8 cellular contexts compared by ENCODE assay signal in the genomic region with DNA sequence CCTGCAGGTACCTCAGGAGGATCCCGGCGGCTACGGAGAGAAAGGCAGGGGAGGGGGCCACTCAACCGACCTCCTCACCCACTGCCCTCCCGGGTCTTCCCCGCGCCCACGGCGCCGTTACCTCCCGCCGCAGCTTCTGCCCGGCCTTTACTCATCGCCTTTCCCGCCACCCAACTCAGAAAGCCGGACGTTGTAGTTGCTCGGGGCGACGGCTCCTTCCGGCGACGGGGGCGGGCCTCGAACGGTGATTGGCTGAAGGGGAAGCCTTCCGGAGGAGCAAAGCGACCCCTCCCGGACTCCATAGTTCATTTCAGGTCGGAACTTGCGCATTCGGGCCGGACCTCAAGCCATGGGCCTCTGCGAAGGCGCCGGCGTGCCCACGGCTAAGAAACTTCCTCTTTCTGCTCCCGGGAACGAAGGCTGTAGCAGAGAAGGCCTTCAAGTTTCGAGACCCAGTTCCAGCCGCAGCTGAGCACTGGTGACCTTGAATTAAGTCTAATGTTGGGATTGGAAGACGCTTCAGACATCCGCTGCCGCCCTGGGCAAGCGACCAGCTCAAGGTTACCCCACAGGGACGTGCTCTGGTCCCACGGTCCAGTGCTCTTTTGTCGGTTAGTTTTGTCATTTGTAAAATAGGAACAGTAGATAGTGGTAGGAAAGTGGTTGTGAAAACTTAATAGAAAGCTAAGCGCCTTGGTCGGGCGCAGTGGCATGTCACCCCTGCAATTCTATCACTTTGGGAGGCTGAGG. TPM values are rescaled to one million over a fixed set of nuclear protein-coding genes. Genes with fewer than 3 reads are reported as not detected.
DNase-seq lines count a peak whose midpoint lies in the region; ATAC-seq and TF ChIP-seq lines count a peak whose summit lies in the region.

A gene with protein sequence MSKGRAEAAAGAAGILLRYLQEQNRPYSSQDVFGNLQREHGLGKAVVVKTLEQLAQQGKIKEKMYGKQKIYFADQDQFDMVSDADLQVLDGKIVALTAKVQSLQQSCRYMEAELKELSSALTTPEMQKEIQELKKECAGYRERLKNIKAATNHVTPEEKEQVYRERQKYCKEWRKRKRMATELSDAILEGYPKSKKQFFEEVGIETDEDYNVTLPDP (minus strand): TSS at position 198 of the 750 bp plus-strand sequence. CDS start 43 bp downstream, at position 155.

- ATAC-seq in HG03196 (IDR thresholded peaks at IDR 0.05; ENCODE audit: unreplicated experiment) (peak; percentile 73), activated B cell treated with CpG ODN at 0.5 μM for 24 hours (ENCODE audit: low read depth) (peak; percentile 90)

- H3K27ac Mint-ChIP-seq in activated B cell treated with CpG ODN at 0.5 μM for 24 hours (peak within 1 kb of the TSS; percentile 97), immature natural killer cell (peak within 1 kb of the TSS; percentile 89 to 98 (median 98))

- in situ Hi-C loops in GM18951 (cut with MboI; ENCODE audit: low sequenced_read_pairs, unreplicated experiment): no loop called here

- peak; percentile 93 for DNase-seq in AG10803 (ENCODE audit: low read depth)
- peak; percentile 91 for DNase-seq in NCI-H345 treated with DMSO at 0.1 percent for 48 hours (lab: John Stamatoyannopoulos, UW; ENCODE audit: unreplicated experiment)
- DNase-seq in activated B cell treated with CpG ODN at 0.5 μM for 24 hours: peak; percentile 86
- peak in 60 of 61 donors; percentile 21 to 97 (median 91) for DNase-seq in caudate nucleus (lab: John Stamatoyannopoulos, UW)
- peak; percentile 88 to 90 (median 89) for DNase-seq in immature natural killer cell
- peak; percentile 83 for DNase-seq in smooth muscle cell of the brain vasculature (ENCODE audit: low read depth, low spot score)

- H3K4me1 Mint-ChIP-seq in activated B cell treated with CpG ODN at 0.5 μM for 24 hours (peaks cover 38% of the 10 kb centered on the region), immature natural killer cell (peaks cover 35 to 51% of the 10 kb centered on the region in 2 donors)

- POLR2A ChIA-PET in activated B cell treated with CpG ODN at 0.5 μM for 24 hours (lab: Charles Lee): interaction anchor here (0.6 to 4.6 kb wide), 43 partner anchors 8 to 738 kb away, joined by 3 to 62 read pairs (median 5); a partner anchor contains a TSS

- CTCF ChIA-PET in activated B cell treated with CpG ODN at 0.5 μM for 24 hours (lab: Charles Lee): interaction anchor here (0.5 to 3.6 kb wide), 51 partner anchors 8 to 420 kb away, joined by 3 to 53 read pairs (median 5); a partner anchor contains a TSS

- H3K27ac ChIP-seq in caudate nucleus (ENCODE audit: low read depth, low read length): peak within 1 kb of the TSS; percentile 90

- TF ChIP-seq CTCF in AG10803 (conservative IDR thresholded peaks at IDR 0.05; ENCODE audit: low read length) (peak; percentile 46), activated B cell treated with CpG ODN at 0.5 μM for 24 hours (IDR thresholded peaks at IDR 0.05) (no peak)

- peak within 1 kb of the TSS; percentile 89 for H3K4me3 ChIP-seq in AG10803 (ENCODE audit: low read length)

- no peaks in the 10 kb centered on the region for H3K27me3 Mint-ChIP-seq in activated B cell treated with CpG ODN at 0.5 μM for 24 hours
- peaks cover 0 to 8% (median 0%) of the 10 kb centered on the region in 3 donors for H3K27me3 Mint-ChIP-seq in immature natural killer cell (ENCODE audit: low read depth in 3 of 3)

- TF ChIP-seq POLR2A in GM18951 (IDR thresholded peaks at IDR 0.05; ENCODE audit: extremely low read depth, insufficient read depth, insufficient read length): peak; percentile 84

- H3K36me3 Mint-ChIP-seq in activated B cell treated with CpG ODN at 0.5 μM for 24 hours (ENCODE audit: low read depth) (peaks cover 63% of the 10 kb centered on the region), immature natural killer cell (peaks cover 9 to 17% (median 14%) of the 10 kb centered on the region in 3 donors)

- H3K4me3 Mint-ChIP-seq in activated B cell treated with CpG ODN at 0.5 μM for 24 hours (peak within 1 kb of the TSS; percentile 95), immature natural killer cell (peak within 1 kb of the TSS; percentile 96 to 100 (median 99))

- intact Hi-C loops in activated B cell treated with CpG ODN at 0.5 μM for 24 hours (cut with micrococcal nuclease): loop anchor here (1.0 to 2.0 kb wide), 11 partner anchors 10 to 421 kb away; a partner anchor contains a TSS

- H3K9me3 Mint-ChIP-seq in activated B cell treated with CpG ODN at 0.5 μM for 24 hours: no peaks in the 10 kb centered on the region
- no peaks in the 10 kb centered on the region for H3K9me3 Mint-ChIP-seq in immature natural killer cell

RNA-seq across cellular contexts. Expression of the gene that starts here (rescaled TPM):
- total RNA-seq in activated B cell treated with CpG ODN at 0.5 μM for 24 hours: 9.0 and 10.8 TPM in 2 replicates
- 1 to 10 TPM in 2 of 3 donors, under 1 TPM in 1; 0.91 to 3.0 (median 1.5) TPM for polyA plus RNA-seq in immature natural killer cell

Comparison
In these comparisons a context has a peak if more than half of its experiments do, and no peak if none do; other contexts are left out.
1. Peak in every context shown above with its lines: DNase-seq, ATAC-seq, H3K4me3 ChIP-seq and H3K27ac ChIP-seq.